Comparison of ENCODE assay signal across 8 cellular contexts in genomic region chr2:119702918-119703401, GRCh38. TPM values are rescaled to one million over a fixed set of nuclear protein-coding genes. Genes with fewer than 3 reads are reported as not detected.
DNase-seq lines count a peak whose midpoint lies in the region; ATAC-seq and TF ChIP-seq lines count a peak whose summit lies in the region.

No MANE protein-coding gene starts in this region.

- no peak overlapping the region for H3K4me3 Mint-ChIP-seq in CD14-positive monocyte
- no peak overlapping the region for H3K4me3 Mint-ChIP-seq in activated CD8-positive, alpha-beta T cell treated with anti-CD3 and anti-CD28 coated beads, Interleukin-2, amount 10 ng/mL, durations not matched to agents 7 days and 5 days

- CTCF ChIA-PET in activated CD8-positive, alpha-beta T cell treated with anti-CD3 and anti-CD28 coated beads, Interleukin-2, amount 10 ng/mL, durations not matched to agents 7 days and 5 days (lab: Charles Lee): interaction anchor here (0.6 to 4.4 kb wide), 30 partner anchors 11 to 529 kb away, joined by 3 to 74 read pairs (median 4); partner anchors contain the start of gene TMEM177

- TF ChIP-seq CTCF in CD14-positive monocyte (IDR thresholded peaks at IDR 0.05): peak; percentile 91

- intact Hi-C loops in CD14-positive monocyte (cut with micrococcal nuclease): loop anchor here (5.0 to 10.0 kb wide), 7 partner anchors 124 to 982 kb away; no protein-coding TSS in a partner anchor

- ATAC-seq in HG03342 (IDR thresholded peaks at IDR 0.05; ENCODE audit: unreplicated experiment): peak; percentile 81
- peak; percentile 94 for ATAC-seq in activated CD8-positive, alpha-beta T cell treated with anti-CD3 and anti-CD28 coated beads, Interleukin-2, amount 10 ng/mL, durations not matched to agents 7 days and 5 days

- DNase-seq in CD14-positive monocyte (ENCODE audit: low spot score) (peak; percentile 68), GM19240 (ENCODE audit: insufficient read length, low spot score) (peak; percentile 70), NCI-H82 treated with DMSO at 0.1 percent for 48 hours (lab: John Stamatoyannopoulos, UW; ENCODE audit: unreplicated experiment) (peak; percentile 52), midbrain (lab: John Stamatoyannopoulos, UW) (peak; percentile 64)
- DNase-seq in activated CD8-positive, alpha-beta T cell treated with anti-CD3 and anti-CD28 coated beads, Interleukin-2, amount 10 ng/mL, durations not matched to agents 7 days and 5 days: peak; percentile 76
- peak; percentile 51 for DNase-seq in effector CD8-positive, alpha-beta T cell (lab: John Stamatoyannopoulos, UW)
- peak; percentile 82 for DNase-seq in stimulated activated CD8-positive, alpha-beta memory T cell treated with anti-CD3 and anti-CD28 coated beads, Interleukin-4, amount 100 ng/mL, for 48 hours

- peaks cover 0 to 9% (median 4%) of the 10 kb centered on the region in 7 donors for H3K9me3 Mint-ChIP-seq in CD14-positive monocyte
- H3K9me3 Mint-ChIP-seq in activated CD8-positive, alpha-beta T cell treated with anti-CD3 and anti-CD28 coated beads, Interleukin-2, amount 10 ng/mL, durations not matched to agents 7 days and 5 days (ENCODE audit: insufficient read depth): peaks cover 4% of the 10 kb centered on the region

- peaks cover 0 to 11% (median 7%) of the 10 kb centered on the region in 3 donors for H3K27me3 Mint-ChIP-seq in CD14-positive monocyte (ENCODE audit: low read depth in 3 of 3)
- H3K27me3 Mint-ChIP-seq in activated CD8-positive, alpha-beta T cell treated with anti-CD3 and anti-CD28 coated beads, Interleukin-2, amount 10 ng/mL, durations not matched to agents 7 days and 5 days (ENCODE audit: low read depth): peaks cover 4% of the 10 kb centered on the region

- H3K4me1 Mint-ChIP-seq in CD14-positive monocyte: peaks cover 4% of the 10 kb centered on the region
- H3K4me1 Mint-ChIP-seq in activated CD8-positive, alpha-beta T cell treated with anti-CD3 and anti-CD28 coated beads, Interleukin-2, amount 10 ng/mL, durations not matched to agents 7 days and 5 days (ENCODE audit: low read depth): peaks cover 17% of the 10 kb centered on the region

- no peaks in the 10 kb centered on the region for H3K36me3 Mint-ChIP-seq in CD14-positive monocyte
- H3K36me3 Mint-ChIP-seq in activated CD8-positive, alpha-beta T cell treated with anti-CD3 and anti-CD28 coated beads, Interleukin-2, amount 10 ng/mL, durations not matched to agents 7 days and 5 days (ENCODE audit: low read depth): no peaks in the 10 kb centered on the region

- H3K27ac Mint-ChIP-seq in CD14-positive monocyte: no peak overlapping the region
- H3K27ac Mint-ChIP-seq in activated CD8-positive, alpha-beta T cell treated with anti-CD3 and anti-CD28 coated beads, Interleukin-2, amount 10 ng/mL, durations not matched to agents 7 days and 5 days: no peak overlapping the region

- POLR2A ChIA-PET in activated CD8-positive, alpha-beta T cell treated with anti-CD3 and anti-CD28 coated beads, Interleukin-2, amount 10 ng/mL, durations not matched to agents 7 days and 5 days (lab: Charles Lee): no interaction called here

RNA-seq across cellular contexts. Expression of gene TMEM177, which starts 24.0 kb away (rescaled TPM):
- polyA plus RNA-seq in CD14-positive monocyte: 1 to 10 TPM in 1 of 2 donors, under 1 TPM in 1; 0.73 to 1.2 TPM
- total RNA-seq in activated CD8-positive, alpha-beta T cell treated with anti-CD3 and anti-CD28 coated beads, Interleukin-2, amount 10 ng/mL, durations not matched to agents 7 days and 5 days: 10 to 100 TPM in 1 of 2 experiments, 1 to 10 TPM in 1; 9.1 to 10.4 TPM

RNA-seq across cellular contexts. Expression of gene PTPN4, which starts 56.8 kb away (rescaled TPM):
- polyA plus RNA-seq in CD14-positive monocyte: 1 to 10 TPM; 5.7 to 6.7 TPM
- total RNA-seq in activated CD8-positive, alpha-beta T cell treated with anti-CD3 and anti-CD28 coated beads, Interleukin-2, amount 10 ng/mL, durations not matched to agents 7 days and 5 days: 10 to 100 TPM; 89.1 to 91.3 TPM

Comparison
In these comparisons a context has a peak if more than half of its experiments do, and no peak if none do; other contexts are left out.
1. Peak in every context shown above with its lines: DNase-seq and ATAC-seq.